ENCODE assay signal across 10 cellular contexts in the genomic region with DNA sequence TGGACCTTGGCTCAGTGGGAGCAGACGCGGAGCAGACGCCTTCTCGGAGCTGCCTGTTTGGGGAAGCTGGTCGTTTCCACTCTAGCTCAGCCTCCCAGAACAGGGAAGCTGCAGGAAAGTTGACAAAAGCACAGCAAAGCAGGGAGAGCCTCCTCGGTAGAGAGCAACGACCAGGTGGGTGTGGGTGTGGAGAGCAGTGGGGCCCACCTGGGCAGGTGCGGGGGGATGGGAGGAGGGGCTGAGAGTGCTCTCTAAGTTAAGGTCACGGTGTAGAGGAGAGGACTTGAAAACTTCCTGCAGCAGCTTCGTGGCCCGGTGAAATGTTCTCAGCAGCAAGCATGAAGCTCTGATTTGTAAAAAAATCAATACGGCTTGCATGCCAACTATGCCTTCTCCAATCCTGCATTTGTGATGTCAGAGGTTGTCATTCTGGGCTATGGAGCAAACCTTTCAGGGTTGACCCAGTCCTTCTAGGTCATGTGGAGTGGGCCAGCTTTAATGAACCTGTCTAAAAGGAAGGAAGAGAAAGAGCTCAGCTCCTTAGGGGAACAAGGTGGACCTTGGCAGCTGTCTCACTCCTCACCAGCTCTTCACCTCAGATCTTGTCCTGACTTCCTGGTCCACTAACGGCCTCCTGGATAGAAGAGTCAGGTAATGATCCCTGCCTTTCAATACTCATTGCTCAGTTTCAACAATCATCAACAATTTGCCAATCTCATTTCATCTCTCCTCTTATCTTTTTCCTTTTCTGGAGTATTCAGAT.
A peak's percentile ranks its signal among the peaks of the same experiment; 100 is the strongest.
DNase-seq lines count a peak whose midpoint lies in the region; ATAC-seq, FAIRE-seq and TF ChIP-seq lines count a peak whose summit lies in the region.
"Had no signal": no experiment of that assay in that cellular context is flagged by ENCODE, and none has a peak within 500 bp of the region (broad histone marks: within the 10 kb centered on the region; RNA-seq: fewer than 3 reads in every experiment).

No MANE protein-coding gene starts in this region.

- TF ChIP-seq CTCF in spleen (IDR thresholded peaks at IDR 0.05 in 8 of 11, conservative IDR thresholded peaks at IDR 0.05 in 3 of 11): no peak
- TF ChIP-seq CTCF in gastrocnemius medialis (IDR thresholded peaks at IDR 0.05 in 4 of 5, conservative IDR thresholded peaks at IDR 0.05 in 1 of 5): no peak

- H3K27ac ChIP-seq in spleen: peak overlapping the region in 6 of 8 donors; percentile 26 to 74 (median 58)
- H3K27ac ChIP-seq in gastrocnemius medialis: no peak overlapping the region
- H3K27ac ChIP-seq: epithelial cell of prostate, PC-9 had no signal

- H3K9me3 ChIP-seq in spleen (no peaks in the 10 kb centered on the region), gastrocnemius medialis (no peaks in the 10 kb centered on the region)

- H3K36me3 ChIP-seq in spleen: no peaks in the 10 kb centered on the region
- no peaks in the 10 kb centered on the region for H3K36me3 ChIP-seq in gastrocnemius medialis

- H3K27me3 ChIP-seq in spleen (replicated peaks in 1 of 7) (peaks cover 0 to 21% (median 0%) of the 10 kb centered on the region in 7 donors), gastrocnemius medialis (no peaks in the 10 kb centered on the region)

- CTCF ChIA-PET in activated naive CD4-positive, alpha-beta T cell treated with anti-CD3 and anti-CD28 coated beads, Interleukin-2, amount 10 ng/mL, durations not matched to agents 7 days and 5 days (lab: Charles Lee): interaction anchor here (0.7 to 6.0 kb wide), 13 partner anchors 10 to 190 kb away, joined by 3 to 52 read pairs (median 5); no protein-coding TSS in a partner anchor

- intact Hi-C loops in spleen (cut with DNase I; ENCODE audit: low total_unique reads) (no loop called here), gastrocnemius medialis (cut with DNase I; ENCODE audit: low total_unique reads) (no loop called here)

- H3K36me3 Mint-ChIP-seq in activated naive CD4-positive, alpha-beta T cell treated with anti-CD3 and anti-CD28 coated beads, Interleukin-2, amount 10 ng/mL, durations not matched to agents 7 days and 5 days: peaks cover 12% of the 10 kb centered on the region

- H3K4me3 Mint-ChIP-seq in activated naive CD4-positive, alpha-beta T cell treated with anti-CD3 and anti-CD28 coated beads, Interleukin-2, amount 10 ng/mL, durations not matched to agents 7 days and 5 days: peak overlapping the region; percentile 89

- ATAC-seq in HG03064 (IDR thresholded peaks at IDR 0.05; ENCODE audit: low read depth, unreplicated experiment) (peak; percentile 6), gastrocnemius medialis (no peak), GM21390 (IDR thresholded peaks at IDR 0.05; ENCODE audit: unreplicated experiment) (no peak)

- FAIRE-seq in HTR-8/SVneo (lab: Jason Lieb, UNC): no peak

- 14 to 29% (median 21%) methylated on average over 13 of the region's 13 CpGs for WGBS in spleen, 5 donors

- TF ChIP-seq POLR2A in spleen (IDR thresholded peaks at IDR 0.05) (no peak), gastrocnemius medialis (IDR thresholded peaks at IDR 0.05) (no peak)

- in situ Hi-C loops in gastrocnemius medialis (cut with MboI; ENCODE audit: low sequenced_read_pairs in 4 of 4): no loop called here

- peak overlapping the region in 5 of 8 donors; percentile 11 to 60 (median 21) for H3K4me3 ChIP-seq in spleen
- no peak overlapping the region for H3K4me3 ChIP-seq in gastrocnemius medialis
- H3K4me3 ChIP-seq: PC-9 had no signal

- H3K27ac Mint-ChIP-seq in activated naive CD4-positive, alpha-beta T cell treated with anti-CD3 and anti-CD28 coated beads, Interleukin-2, amount 10 ng/mL, durations not matched to agents 7 days and 5 days: peak overlapping the region; percentile 98

- H3K4me1 ChIP-seq in spleen (peaks cover 0 to 31% (median 15%) of the 10 kb centered on the region in 6 donors), gastrocnemius medialis (no peaks in the 10 kb centered on the region)

- DNase-seq in NCI-H748 (lab: John Stamatoyannopoulos, UW; ENCODE audit: unreplicated experiment) (peak; percentile 73), NCI-H748 treated with DMSO at 0.1 percent for 48 hours (lab: John Stamatoyannopoulos, UW) (no peak), spleen (peak; percentile 75), HTR-8/SVneo (ENCODE audit: insufficient read length, low spot score) (no peak), gastrocnemius medialis (no peak)
- peak; percentile 44 for DNase-seq in activated naive CD4-positive, alpha-beta T cell treated with anti-CD3 and anti-CD28 coated beads, Interleukin-2, amount 10 ng/mL, durations not matched to agents 7 days and 5 days

- H3K4me1 Mint-ChIP-seq in activated naive CD4-positive, alpha-beta T cell treated with anti-CD3 and anti-CD28 coated beads, Interleukin-2, amount 10 ng/mL, durations not matched to agents 7 days and 5 days: peaks cover 65% of the 10 kb centered on the region

- H3K9me3 Mint-ChIP-seq in activated naive CD4-positive, alpha-beta T cell treated with anti-CD3 and anti-CD28 coated beads, Interleukin-2, amount 10 ng/mL, durations not matched to agents 7 days and 5 days: no peaks in the 10 kb centered on the region

- H3K27me3 Mint-ChIP-seq in activated naive CD4-positive, alpha-beta T cell treated with anti-CD3 and anti-CD28 coated beads, Interleukin-2, amount 10 ng/mL, durations not matched to agents 7 days and 5 days: no peaks in the 10 kb centered on the region

Comparison
In these comparisons a context has a peak if more than half of its experiments do, and no peak if none do; other contexts are left out.
1. DNase-seq: peak in NCI-H748 (single experiment), activated naive CD4-positive, alpha-beta T cell treated with anti-CD3 and anti-CD28 coated beads, Interleukin-2, amount 10 ng/mL, durations not matched to agents 7 days and 5 days (single experiment) and spleen (single experiment); none in NCI-H748 treated with DMSO at 0.1 percent for 48 hours (single experiment), HTR-8/SVneo (single experiment) and gastrocnemius medialis (0 of 2).
2. H3K27ac ChIP-seq: peak in spleen (6 of 8); none in gastrocnemius medialis (0 of 4).
3. H3K4me3 ChIP-seq: peak in spleen (5 of 8); none in gastrocnemius medialis (0 of 4).